ENCODE assay signal across 8 cellular contexts in the genomic region with DNA sequence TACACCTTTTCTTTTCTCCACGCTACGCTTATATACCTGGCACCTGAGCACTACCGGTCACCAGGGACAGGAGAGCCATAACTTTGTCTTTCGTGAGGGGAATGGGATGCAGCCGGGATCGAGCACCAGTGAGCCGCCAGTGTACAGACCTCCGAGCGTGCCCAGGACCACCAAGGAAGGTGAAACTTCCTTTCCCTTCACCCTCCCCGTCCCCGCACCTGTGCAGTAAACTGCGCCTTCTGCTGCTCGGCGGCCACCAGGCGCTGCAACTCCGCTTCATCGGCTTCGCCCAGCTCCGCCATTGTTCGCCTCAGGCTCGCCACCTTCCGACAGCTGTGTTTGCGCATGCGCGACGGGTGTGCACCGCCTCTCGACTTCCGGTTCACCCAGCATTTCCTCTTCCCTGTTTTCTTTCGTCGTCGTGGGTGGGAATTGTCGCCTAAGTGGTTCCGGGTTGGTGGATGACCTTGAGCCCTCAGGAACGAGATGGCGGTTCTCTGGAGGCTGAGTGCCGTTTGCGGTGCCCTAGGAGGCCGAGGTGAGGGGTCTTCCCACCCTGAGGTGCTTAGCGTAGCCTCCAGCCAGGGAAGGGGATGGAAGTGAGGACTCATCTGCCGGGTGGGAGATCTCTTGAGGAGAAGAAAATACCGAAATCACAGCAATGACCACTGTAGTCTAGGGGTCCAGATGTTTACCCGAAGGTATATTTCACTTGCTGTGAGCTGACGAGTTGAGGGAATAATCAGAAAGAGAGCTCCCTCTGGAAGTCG. TPM values are rescaled to one million over a fixed set of nuclear protein-coding genes. Genes with fewer than 3 reads are reported as not detected.
A peak's percentile ranks its signal among the peaks of the same experiment; 100 is the strongest.
DNase-seq lines count a peak whose midpoint lies in the region; ATAC-seq and TF ChIP-seq lines count a peak whose summit lies in the region.

A gene (plus strand): TSS at position 452 of the 770 bp plus-strand sequence. CDS start 35 bp downstream, at position 487.
A gene with protein sequence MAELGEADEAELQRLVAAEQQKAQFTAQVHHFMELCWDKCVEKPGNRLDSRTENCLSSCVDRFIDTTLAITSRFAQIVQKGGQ (minus strand): TSS at position 335 of the 770 bp plus-strand sequence. CDS start 33 bp downstream, at position 302.

- peaks cover 54% of the 10 kb centered on the region for H3K4me1 Mint-ChIP-seq in activated T-cell treated with anti-CD3 and anti-CD28 coated beads, Interleukin-2, amount 50 U/mL, for 4 hours (ENCODE audit: low read depth)

- H3K27me3 ChIP-seq in Panc1 (ENCODE audit: control insufficient read depth, insufficient read depth, low read length): no peaks in the 10 kb centered on the region
- H3K27me3 ChIP-seq in esophagus (ENCODE audit: control insufficient read depth in 1 of 2, insufficient read depth in 2 of 2, low read length in 2 of 2): no peaks in the 10 kb centered on the region
- H3K27me3 ChIP-seq in muscle layer of colon (ENCODE audit: control insufficient read depth in 1 of 2, insufficient read depth in 2 of 2, low read length in 2 of 2): no peaks in the 10 kb centered on the region

- H3K4me1 ChIP-seq in Panc1 (ENCODE audit: control insufficient read depth, insufficient read depth, low read length) (peaks cover 4% of the 10 kb centered on the region), esophagus (ENCODE audit: control insufficient read depth in 2 of 2, insufficient read depth in 2 of 2, low read length in 1 of 2) (peaks cover 0 to 3% of the 10 kb centered on the region in 2 donors), muscle layer of colon (ENCODE audit: insufficient read depth, low read length) (peaks cover 31% of the 10 kb centered on the region)

- H3K36me3 ChIP-seq in Panc1 (ENCODE audit: control insufficient read depth, insufficient read depth, low read length) (peaks cover 39% of the 10 kb centered on the region), esophagus (ENCODE audit: control insufficient read depth in 2 of 2, insufficient read depth in 2 of 2, low read length in 1 of 2) (peaks cover 5 to 7% of the 10 kb centered on the region in 2 donors), muscle layer of colon (ENCODE audit: insufficient read depth, low read length) (peaks cover 68% of the 10 kb centered on the region)

- H3K9ac ChIP-seq in muscle layer of colon (ENCODE audit: low read length): peak within 1 kb of the TSS; percentile 74

- H3K9me3 Mint-ChIP-seq in activated T-cell treated with anti-CD3 and anti-CD28 coated beads, Interleukin-2, amount 50 U/mL, for 4 hours: no peaks in the 10 kb centered on the region

- TF ChIP-seq CTCF in Panc1 (IDR thresholded peaks at IDR 0.05): no peak

- 0 to 1% methylated on average over 44 to 45 of the region's 45 CpGs for WGBS in esophagus, 2 donors

- DNase-seq in DMS79 (lab: John Stamatoyannopoulos, UW): peak; percentile 96
- peak; percentile 98 for DNase-seq in KG1 (lab: John Stamatoyannopoulos, UW)
- peak; percentile 92 for DNase-seq in Panc1 (ENCODE audit: low read depth, low spot score)
- DNase-seq in activated T-cell treated with anti-CD3 and anti-CD28 coated beads, Interleukin-2, amount 50 U/mL, for 4 hours: peak; percentile 92
- peak; percentile 90 for DNase-seq in stimulated activated CD8-positive, alpha-beta memory T cell treated with anti-CD3 and anti-CD28 coated beads, Interleukin-7, amount 100 ng/mL, for 24 hours (ENCODE audit: low read depth)

- POLR2A ChIA-PET in Panc1 (lab: Charles Lee): interaction anchor here (0.5 to 1.2 kb wide), 5 partner anchors 11 to 272 kb away, joined by 3 to 5 read pairs (median 3); a partner anchor contains a TSS

- H3K9me3 ChIP-seq in Panc1 (ENCODE audit: control insufficient read depth, insufficient read depth, low read depth, low read length) (no peaks in the 10 kb centered on the region), esophagus (ENCODE audit: control insufficient read depth in 2 of 2, insufficient read depth in 1 of 2, low read depth in 1 of 2, low read length in 1 of 2) (no peaks in the 10 kb centered on the region), muscle layer of colon (ENCODE audit: low read length) (no peaks in the 10 kb centered on the region)

- no peaks in the 10 kb centered on the region for H3K27me3 Mint-ChIP-seq in activated T-cell treated with anti-CD3 and anti-CD28 coated beads, Interleukin-2, amount 50 U/mL, for 4 hours (ENCODE audit: low read depth)

- intact Hi-C loops in Panc1 (cut with micrococcal nuclease; ENCODE audit: unreplicated experiment): no loop called here

- peaks cover 67% of the 10 kb centered on the region for H3K36me3 Mint-ChIP-seq in activated T-cell treated with anti-CD3 and anti-CD28 coated beads, Interleukin-2, amount 50 U/mL, for 4 hours (ENCODE audit: insufficient read depth)

- in situ Hi-C loops in Panc1 (cut with HindIII; ENCODE audit: low pct_unique_long_range_greater_than_20kb, low sequenced_read_pairs): no loop called here

- no TSS peak for BruUV-seq in Panc1 (replicated peaks; lab: Mats Ljungman, UMichigan)

- peak within 1 kb of the TSS; percentile 77 to 99 for H3K4me3 ChIP-seq in Panc1 (ENCODE audit: low read depth in 2 of 2, low read length in 2 of 2)
- H3K4me3 ChIP-seq in esophagus (ENCODE audit: low read depth in 1 of 2, low read length in 2 of 2): peak within 1 kb of the TSS; percentile 84 to 100
- H3K4me3 ChIP-seq in muscle layer of colon (ENCODE audit: low read depth in 1 of 2, low read length in 2 of 2): peak within 1 kb of the TSS; percentile 63 to 95

- peak within 1 kb of the TSS; percentile 92 for H3K27ac ChIP-seq in Panc1 (ENCODE audit: low read length)
- peak within 1 kb of the TSS; percentile 83 to 87 for H3K27ac ChIP-seq in esophagus (ENCODE audit: low read depth in 2 of 2, low read length in 1 of 2)
- H3K27ac ChIP-seq in muscle layer of colon (ENCODE audit: low read depth, low read length): peak within 1 kb of the TSS; percentile 71

- ATAC-seq in GM21723 (IDR thresholded peaks at IDR 0.05; ENCODE audit: unreplicated experiment) (peak; percentile 90), Panc1 (peak; percentile 97)
- peak; percentile 89 to 92 for ATAC-seq in activated T-cell treated with anti-CD3 and anti-CD28 coated beads, Interleukin-2, amount 50 U/mL, for 4 hours

- CTCF ChIA-PET in Panc1 (lab: Charles Lee): interaction anchor here (0.9 kb wide), 1 partner anchor 89 kb away, joined by 3 read pairs; a partner anchor contains a TSS

- peak within 1 kb of the TSS; percentile 99 for H3K4me3 Mint-ChIP-seq in activated T-cell treated with anti-CD3 and anti-CD28 coated beads, Interleukin-2, amount 50 U/mL, for 4 hours

RNA-seq across cellular contexts. Expression of the first gene that starts in this region (rescaled TPM):
- total RNA-seq in Panc1 (2021; ENCODE audit: unreplicated experiment): 166 TPM
- 157 TPM for polyA plus RNA-seq in Panc1 (2012; ENCODE audit: insufficient read length)
- total RNA-seq in activated T-cell treated with anti-CD3 and anti-CD28 coated beads, Interleukin-2, amount 50 U/mL, for 4 hours: 100 to 1,000 TPM; 111 to 133 (median 121) TPM
- polyA plus RNA-seq in esophagus: 100 to 1,000 TPM; 148 to 150 TPM

RNA-seq across cellular contexts. Expression of the second gene that starts in this region (rescaled TPM):
- total RNA-seq in Panc1 (2021; ENCODE audit: unreplicated experiment): 87.3 TPM
- polyA plus RNA-seq in Panc1 (2012; ENCODE audit: insufficient read length): 147 TPM
- 10 to 100 TPM; 72.6 to 90.8 (median 83.0) TPM for total RNA-seq in activated T-cell treated with anti-CD3 and anti-CD28 coated beads, Interleukin-2, amount 50 U/mL, for 4 hours
- polyA plus RNA-seq in esophagus: 100 to 1,000 TPM; 158 to 165 TPM

Comparison
In these comparisons a context has a peak if more than half of its experiments do, and no peak if none do; other contexts are left out.
1. Peak in every context shown above with its lines: DNase-seq, ATAC-seq, H3K4me3 ChIP-seq and H3K27ac ChIP-seq.